Comparison of ENCODE assay signal across 1 cellular context in the genomic region with DNA sequence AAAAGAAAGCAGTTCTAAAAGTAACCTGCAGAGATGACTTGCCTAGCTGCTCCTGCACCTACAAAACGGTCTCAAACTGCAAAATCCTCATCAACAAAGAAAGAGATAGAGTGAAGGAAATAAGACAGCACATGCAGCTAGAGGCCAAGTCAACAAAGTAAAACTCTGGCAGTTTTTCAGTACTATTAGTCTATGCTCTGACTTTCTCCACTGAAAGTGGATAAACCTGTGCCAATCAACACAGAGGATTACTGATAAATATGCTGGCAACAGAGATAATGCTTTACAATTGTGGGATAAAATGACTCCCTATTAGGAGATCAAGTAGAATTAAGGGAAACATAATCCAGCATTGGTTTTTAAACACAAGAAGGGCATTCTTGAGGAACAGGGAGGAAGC.
TF ChIP-seq lines count a peak whose summit lies in the region.

No MANE protein-coding gene starts in this region.

TF ChIP-seq in GM23338, 12 proteins besides CTCF, POLR2A, EP300 and RAD21 (continued from another document):
- TF ChIP-seq, protein P1, sequence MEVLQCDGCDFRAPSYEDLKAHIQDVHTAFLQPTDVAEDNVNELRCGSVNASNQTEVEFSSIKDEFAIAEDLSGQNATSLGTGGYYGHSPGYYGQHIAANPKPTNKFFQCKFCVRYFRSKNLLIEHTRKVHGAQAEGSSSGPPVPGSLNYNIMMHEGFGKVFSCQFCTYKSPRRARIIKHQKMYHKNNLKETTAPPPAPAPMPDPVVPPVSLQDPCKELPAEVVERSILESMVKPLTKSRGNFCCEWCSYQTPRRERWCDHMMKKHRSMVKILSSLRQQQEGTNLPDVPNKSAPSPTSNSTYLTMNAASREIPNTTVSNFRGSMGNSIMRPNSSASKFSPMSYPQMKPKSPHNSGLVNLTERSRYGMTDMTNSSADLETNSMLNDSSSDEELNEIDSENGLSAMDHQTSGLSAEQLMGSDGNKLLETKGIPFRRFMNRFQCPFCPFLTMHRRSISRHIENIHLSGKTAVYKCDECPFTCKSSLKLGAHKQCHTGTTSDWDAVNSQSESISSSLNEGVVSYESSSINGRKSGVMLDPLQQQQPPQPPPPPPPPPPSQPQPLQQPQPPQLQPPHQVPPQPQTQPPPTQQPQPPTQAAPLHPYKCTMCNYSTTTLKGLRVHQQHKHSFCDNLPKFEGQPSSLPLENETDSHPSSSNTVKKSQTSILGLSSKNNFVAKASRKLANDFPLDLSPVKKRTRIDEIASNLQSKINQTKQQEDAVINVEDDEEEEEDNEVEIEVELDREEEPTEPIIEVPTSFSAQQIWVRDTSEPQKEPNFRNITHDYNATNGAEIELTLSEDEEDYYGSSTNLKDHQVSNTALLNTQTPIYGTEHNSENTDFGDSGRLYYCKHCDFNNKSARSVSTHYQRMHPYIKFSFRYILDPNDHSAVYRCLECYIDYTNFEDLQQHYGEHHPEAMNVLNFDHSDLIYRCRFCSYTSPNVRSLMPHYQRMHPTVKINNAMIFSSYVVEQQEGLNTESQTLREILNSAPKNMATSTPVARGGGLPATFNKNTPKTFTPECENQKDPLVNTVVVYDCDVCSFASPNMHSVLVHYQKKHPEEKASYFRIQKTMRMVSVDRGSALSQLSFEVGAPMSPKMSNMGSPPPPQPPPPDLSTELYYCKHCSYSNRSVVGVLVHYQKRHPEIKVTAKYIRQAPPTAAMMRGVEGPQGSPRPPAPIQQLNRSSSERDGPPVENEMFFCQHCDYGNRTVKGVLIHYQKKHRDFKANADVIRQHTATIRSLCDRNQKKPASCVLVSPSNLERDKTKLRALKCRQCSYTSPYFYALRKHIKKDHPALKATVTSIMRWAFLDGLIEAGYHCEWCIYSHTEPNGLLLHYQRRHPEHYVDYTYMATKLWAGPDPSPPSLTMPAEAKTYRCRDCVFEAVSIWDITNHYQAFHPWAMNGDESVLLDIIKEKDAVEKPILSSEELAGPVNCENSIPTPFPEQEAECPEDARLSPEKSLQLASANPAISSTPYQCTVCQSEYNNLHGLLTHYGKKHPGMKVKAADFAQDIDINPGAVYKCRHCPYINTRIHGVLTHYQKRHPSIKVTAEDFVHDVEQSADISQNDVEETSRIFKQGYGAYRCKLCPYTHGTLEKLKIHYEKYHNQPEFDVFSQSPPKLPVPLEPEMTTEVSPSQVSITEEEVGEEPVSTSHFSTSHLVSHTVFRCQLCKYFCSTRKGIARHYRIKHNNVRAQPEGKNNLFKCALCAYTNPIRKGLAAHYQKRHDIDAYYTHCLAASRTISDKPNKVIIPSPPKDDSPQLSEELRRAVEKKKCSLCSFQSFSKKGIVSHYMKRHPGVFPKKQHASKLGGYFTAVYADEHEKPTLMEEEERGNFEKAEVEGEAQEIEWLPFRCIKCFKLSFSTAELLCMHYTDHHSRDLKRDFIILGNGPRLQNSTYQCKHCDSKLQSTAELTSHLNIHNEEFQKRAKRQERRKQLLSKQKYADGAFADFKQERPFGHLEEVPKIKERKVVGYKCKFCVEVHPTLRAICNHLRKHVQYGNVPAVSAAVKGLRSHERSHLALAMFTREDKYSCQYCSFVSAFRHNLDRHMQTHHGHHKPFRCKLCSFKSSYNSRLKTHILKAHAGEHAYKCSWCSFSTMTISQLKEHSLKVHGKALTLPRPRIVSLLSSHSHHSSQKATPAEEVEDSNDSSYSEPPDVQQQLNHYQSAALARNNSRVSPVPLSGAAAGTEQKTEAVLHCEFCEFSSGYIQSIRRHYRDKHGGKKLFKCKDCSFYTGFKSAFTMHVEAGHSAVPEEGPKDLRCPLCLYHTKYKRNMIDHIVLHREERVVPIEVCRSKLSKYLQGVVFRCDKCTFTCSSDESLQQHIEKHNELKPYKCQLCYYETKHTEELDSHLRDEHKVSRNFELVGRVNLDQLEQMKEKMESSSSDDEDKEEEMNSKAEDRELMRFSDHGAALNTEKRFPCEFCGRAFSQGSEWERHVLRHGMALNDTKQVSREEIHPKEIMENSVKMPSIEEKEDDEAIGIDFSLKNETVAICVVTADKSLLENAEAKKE (CRISPR knock-in tag; IDR thresholded peaks at IDR 0.05): no peak
- TF ChIP-seq CREB1 (CRISPR knock-in tag; IDR thresholded peaks at IDR 0.05; ENCODE audit: low read depth) (no peak), NANOG (IDR thresholded peaks at IDR 0.05; ENCODE audit: borderline replicate concordance) (no peak), POLR2AphosphoS5 (IDR thresholded peaks at IDR 0.05; ENCODE audit: low read depth) (no peak), EZH2 (IDR thresholded peaks at IDR 0.05; ENCODE audit: low read depth, unreplicated experiment) (no peak)
